Comparison of ENCODE assay signal across 1 cellular context in the genomic region with DNA sequence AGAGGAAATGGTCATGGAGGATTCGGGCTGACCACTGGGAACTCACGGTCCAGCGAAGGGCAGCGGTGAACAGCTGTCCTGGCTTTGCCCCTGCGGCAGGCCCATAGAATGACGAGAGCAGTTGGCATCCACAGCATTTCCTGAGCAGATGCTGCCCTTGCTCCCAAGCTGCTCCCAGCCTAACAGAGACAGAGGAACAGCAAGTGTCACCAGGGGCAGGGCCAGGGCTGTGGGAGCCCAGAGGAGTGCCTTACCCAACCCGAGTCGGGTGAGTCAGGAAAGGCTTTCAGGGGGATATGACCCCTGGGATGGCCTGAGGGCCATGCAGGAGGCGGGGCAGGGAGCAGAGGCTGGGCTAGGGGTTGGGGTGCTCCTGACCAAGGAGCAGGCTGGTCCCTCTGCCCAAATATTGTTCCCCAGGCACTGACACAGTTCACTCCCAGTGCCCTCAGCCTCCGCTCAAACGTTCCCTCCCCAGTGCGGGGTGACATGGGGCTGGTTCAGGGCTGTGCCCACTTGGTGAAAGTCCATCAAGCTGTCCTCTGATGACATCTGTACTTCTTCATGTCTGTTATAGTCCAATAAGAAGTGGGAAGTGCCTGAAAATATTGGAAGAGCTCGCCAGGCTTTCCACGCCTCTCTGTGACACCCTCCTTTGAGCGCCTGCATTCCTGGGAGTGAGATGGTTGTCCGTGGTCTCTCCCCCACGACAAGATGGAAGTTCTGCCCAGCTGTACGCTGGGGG.
TF ChIP-seq lines count a peak whose summit lies in the region.

No MANE protein-coding gene starts in this region.

TF ChIP-seq in H1, 55 proteins besides CTCF, POLR2A, EP300 and RAD21 (continued from another document):
- TF ChIP-seq SIN3A (conservative IDR thresholded peaks at IDR 0.05 in 1 of 2, IDR thresholded peaks at IDR 0.05 in 1 of 2; ENCODE audit: low read depth in 1 of 2, low read length in 2 of 2) (no peak), CHD2 (IDR thresholded peaks at IDR 0.05; ENCODE audit: low read length) (no peak), SIX5 (IDR thresholded peaks at IDR 0.05; ENCODE audit: low read depth, low read length) (no peak), SUZ12 (IDR thresholded peaks at IDR 0.05; ENCODE audit: low read length) (no peak), RFX5 (IDR thresholded peaks at IDR 0.05; ENCODE audit: borderline replicate concordance, low read depth, low read length) (no peak), SP1 (IDR thresholded peaks at IDR 0.05; ENCODE audit: low read depth, low read length) (no peak), TBP (IDR thresholded peaks at IDR 0.05; ENCODE audit: low read depth, low read length) (no peak), CEBPB (IDR thresholded peaks at IDR 0.05; ENCODE audit: low read depth, low read length) (no peak), CREB1 (IDR thresholded peaks at IDR 0.05) (no peak), GTF2F1 (IDR thresholded peaks at IDR 0.05; ENCODE audit: borderline replicate concordance, low read depth, low read length) (no peak), EZH2 (IDR thresholded peaks at IDR 0.05; ENCODE audit: low read depth, low read length, severe bottlenecking) (no peak), NRF1 (IDR thresholded peaks at IDR 0.05; ENCODE audit: low read depth, low read length) (no peak), TAF1 (IDR thresholded peaks at IDR 0.05; ENCODE audit: low read depth, low read length) (no peak), CHD1 (IDR thresholded peaks at IDR 0.05; ENCODE audit: low read depth, low read length) (no peak), HDAC6 (IDR thresholded peaks at IDR 0.05; ENCODE audit: low read depth, low read length) (no peak), SIRT6 (IDR thresholded peaks at IDR 0.05; ENCODE audit: low read length) (no peak)
- TF ChIP-seq, protein P1, sequence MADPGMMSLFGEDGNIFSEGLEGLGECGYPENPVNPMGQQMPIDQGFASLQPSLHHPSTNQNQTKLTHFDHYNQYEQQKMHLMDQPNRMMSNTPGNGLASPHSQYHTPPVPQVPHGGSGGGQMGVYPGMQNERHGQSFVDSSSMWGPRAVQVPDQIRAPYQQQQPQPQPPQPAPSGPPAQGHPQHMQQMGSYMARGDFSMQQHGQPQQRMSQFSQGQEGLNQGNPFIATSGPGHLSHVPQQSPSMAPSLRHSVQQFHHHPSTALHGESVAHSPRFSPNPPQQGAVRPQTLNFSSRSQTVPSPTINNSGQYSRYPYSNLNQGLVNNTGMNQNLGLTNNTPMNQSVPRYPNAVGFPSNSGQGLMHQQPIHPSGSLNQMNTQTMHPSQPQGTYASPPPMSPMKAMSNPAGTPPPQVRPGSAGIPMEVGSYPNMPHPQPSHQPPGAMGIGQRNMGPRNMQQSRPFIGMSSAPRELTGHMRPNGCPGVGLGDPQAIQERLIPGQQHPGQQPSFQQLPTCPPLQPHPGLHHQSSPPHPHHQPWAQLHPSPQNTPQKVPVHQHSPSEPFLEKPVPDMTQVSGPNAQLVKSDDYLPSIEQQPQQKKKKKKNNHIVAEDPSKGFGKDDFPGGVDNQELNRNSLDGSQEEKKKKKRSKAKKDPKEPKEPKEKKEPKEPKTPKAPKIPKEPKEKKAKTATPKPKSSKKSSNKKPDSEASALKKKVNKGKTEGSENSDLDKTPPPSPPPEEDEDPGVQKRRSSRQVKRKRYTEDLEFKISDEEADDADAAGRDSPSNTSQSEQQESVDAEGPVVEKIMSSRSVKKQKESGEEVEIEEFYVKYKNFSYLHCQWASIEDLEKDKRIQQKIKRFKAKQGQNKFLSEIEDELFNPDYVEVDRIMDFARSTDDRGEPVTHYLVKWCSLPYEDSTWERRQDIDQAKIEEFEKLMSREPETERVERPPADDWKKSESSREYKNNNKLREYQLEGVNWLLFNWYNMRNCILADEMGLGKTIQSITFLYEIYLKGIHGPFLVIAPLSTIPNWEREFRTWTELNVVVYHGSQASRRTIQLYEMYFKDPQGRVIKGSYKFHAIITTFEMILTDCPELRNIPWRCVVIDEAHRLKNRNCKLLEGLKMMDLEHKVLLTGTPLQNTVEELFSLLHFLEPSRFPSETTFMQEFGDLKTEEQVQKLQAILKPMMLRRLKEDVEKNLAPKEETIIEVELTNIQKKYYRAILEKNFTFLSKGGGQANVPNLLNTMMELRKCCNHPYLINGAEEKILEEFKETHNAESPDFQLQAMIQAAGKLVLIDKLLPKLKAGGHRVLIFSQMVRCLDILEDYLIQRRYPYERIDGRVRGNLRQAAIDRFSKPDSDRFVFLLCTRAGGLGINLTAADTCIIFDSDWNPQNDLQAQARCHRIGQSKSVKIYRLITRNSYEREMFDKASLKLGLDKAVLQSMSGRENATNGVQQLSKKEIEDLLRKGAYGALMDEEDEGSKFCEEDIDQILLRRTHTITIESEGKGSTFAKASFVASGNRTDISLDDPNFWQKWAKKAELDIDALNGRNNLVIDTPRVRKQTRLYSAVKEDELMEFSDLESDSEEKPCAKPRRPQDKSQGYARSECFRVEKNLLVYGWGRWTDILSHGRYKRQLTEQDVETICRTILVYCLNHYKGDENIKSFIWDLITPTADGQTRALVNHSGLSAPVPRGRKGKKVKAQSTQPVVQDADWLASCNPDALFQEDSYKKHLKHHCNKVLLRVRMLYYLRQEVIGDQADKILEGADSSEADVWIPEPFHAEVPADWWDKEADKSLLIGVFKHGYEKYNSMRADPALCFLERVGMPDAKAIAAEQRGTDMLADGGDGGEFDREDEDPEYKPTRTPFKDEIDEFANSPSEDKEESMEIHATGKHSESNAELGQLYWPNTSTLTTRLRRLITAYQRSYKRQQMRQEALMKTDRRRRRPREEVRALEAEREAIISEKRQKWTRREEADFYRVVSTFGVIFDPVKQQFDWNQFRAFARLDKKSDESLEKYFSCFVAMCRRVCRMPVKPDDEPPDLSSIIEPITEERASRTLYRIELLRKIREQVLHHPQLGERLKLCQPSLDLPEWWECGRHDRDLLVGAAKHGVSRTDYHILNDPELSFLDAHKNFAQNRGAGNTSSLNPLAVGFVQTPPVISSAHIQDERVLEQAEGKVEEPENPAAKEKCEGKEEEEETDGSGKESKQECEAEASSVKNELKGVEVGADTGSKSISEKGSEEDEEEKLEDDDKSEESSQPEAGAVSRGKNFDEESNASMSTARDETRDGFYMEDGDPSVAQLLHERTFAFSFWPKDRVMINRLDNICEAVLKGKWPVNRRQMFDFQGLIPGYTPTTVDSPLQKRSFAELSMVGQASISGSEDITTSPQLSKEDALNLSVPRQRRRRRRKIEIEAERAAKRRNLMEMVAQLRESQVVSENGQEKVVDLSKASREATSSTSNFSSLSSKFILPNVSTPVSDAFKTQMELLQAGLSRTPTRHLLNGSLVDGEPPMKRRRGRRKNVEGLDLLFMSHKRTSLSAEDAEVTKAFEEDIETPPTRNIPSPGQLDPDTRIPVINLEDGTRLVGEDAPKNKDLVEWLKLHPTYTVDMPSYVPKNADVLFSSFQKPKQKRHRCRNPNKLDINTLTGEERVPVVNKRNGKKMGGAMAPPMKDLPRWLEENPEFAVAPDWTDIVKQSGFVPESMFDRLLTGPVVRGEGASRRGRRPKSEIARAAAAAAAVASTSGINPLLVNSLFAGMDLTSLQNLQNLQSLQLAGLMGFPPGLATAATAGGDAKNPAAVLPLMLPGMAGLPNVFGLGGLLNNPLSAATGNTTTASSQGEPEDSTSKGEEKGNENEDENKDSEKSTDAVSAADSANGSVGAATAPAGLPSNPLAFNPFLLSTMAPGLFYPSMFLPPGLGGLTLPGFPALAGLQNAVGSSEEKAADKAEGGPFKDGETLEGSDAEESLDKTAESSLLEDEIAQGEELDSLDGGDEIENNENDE (IDR thresholded peaks at IDR 0.05; ENCODE audit: insufficient replicate concordance, low read length) = no peak
